ENCODE assay signal across 17 cellular contexts in the genomic region with DNA sequence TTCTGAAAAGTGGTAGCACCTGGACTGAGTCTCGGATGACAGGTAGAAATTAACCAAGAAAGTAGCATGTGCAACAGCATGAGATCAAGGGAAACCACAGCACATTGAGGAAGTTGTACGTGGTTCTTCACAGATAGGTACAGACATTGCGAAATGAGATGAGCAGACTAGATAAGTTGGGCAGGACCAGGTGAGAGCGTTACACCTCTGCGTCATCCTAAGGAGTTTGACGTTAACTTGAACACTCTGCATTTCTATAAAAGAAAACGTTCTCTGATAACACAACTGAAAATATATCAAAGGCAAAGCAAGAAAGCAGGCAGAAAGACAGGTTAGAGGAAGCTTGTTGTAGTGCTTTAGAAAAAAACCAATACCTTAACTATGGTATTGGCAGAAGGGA.
"Had no signal": no experiment of that assay in that cellular context is flagged by ENCODE, and none has a peak within 500 bp of the region (broad histone marks: within the 10 kb centered on the region; RNA-seq: fewer than 3 reads in every experiment).

No MANE protein-coding gene starts in this region.

- H3K4me1 ChIP-seq: adrenal gland, stomach, testis had no signal

- H3K4me1 Mint-ChIP-seq: activated T-helper 17 cell treated with anti-CD3 and anti-CD28 coated beads, Interleukin-2, amount 50 U/mL, for 72 hours; memory B cell; nephron progenitor cell had no signal

- DNase-seq: activated CD4-positive, alpha-beta T cell treated with anti-CD3 and anti-CD28 coated beads for 4 hours; activated naive CD4-positive, alpha-beta T cell treated with anti-CD3 and anti-CD28 coated beads for 36 hours; adrenal gland; dorsolateral prefrontal cortex; endodermal cell; islet precursor cell; nephron progenitor cell; occipital lobe; stimulated activated CD4-positive, alpha-beta T cell treated with anti-CD3 and anti-CD28 coated beads, Interleukin-4, amount 100 ng/mL, for 4 hours; stimulated activated CD8-positive, alpha-beta memory T cell treated with anti-CD3 and anti-CD28 coated beads, Interleukin-4, amount 100 ng/mL, for 48 hours; stomach; testis had no signal

- H3K27me3 ChIP-seq: cardiac muscle cell, stomach, testis had no signal

- H3K36me3 ChIP-seq: adrenal gland, cardiac muscle cell, stomach had no signal

- H3K36me3 Mint-ChIP-seq: memory B cell had no signal

- H3K4me3 Mint-ChIP-seq: activated naive CD4-positive, alpha-beta T cell treated with anti-CD3 and anti-CD28 coated beads for 36 hours; activated T-helper 17 cell treated with anti-CD3 and anti-CD28 coated beads, Interleukin-2, amount 50 U/mL, for 72 hours; endodermal cell; memory B cell; nephron progenitor cell had no signal

- H3K9me3 Mint-ChIP-seq: activated naive CD4-positive, alpha-beta T cell treated with anti-CD3 and anti-CD28 coated beads for 36 hours; memory B cell had no signal

- H3K4me3 ChIP-seq: adrenal gland, cardiac muscle cell, dorsolateral prefrontal cortex, skin epidermis, stomach, testis had no signal

- H3K27ac ChIP-seq: adrenal gland, cardiac muscle cell, dorsolateral prefrontal cortex, skin epidermis, stomach, testis had no signal

- H3K9me3 ChIP-seq: adrenal gland, stomach, testis had no signal

- ATAC-seq: activated T-helper 17 cell treated with anti-CD3 and anti-CD28 coated beads, Interleukin-2, amount 50 U/mL, for 72 hours; left lobe of liver had no signal

- H3K27ac Mint-ChIP-seq: activated naive CD4-positive, alpha-beta T cell treated with anti-CD3 and anti-CD28 coated beads for 36 hours; activated T-helper 17 cell treated with anti-CD3 and anti-CD28 coated beads, Interleukin-2, amount 50 U/mL, for 72 hours; endodermal cell; memory B cell; nephron progenitor cell had no signal
